Comparison of ENCODE assay signal across 27 cellular contexts in genomic region chr3:155670320-155670719, GRCh38.
"Had no signal": no experiment of that assay in that cellular context is flagged by ENCODE, and none has a peak within 500 bp of the region (broad histone marks: within the 10 kb centered on the region; RNA-seq: fewer than 3 reads in every experiment).

No MANE protein-coding gene starts in this region.

- H3K36me3 ChIP-seq: adrenal gland, esophagus squamous epithelium, gastroesophageal sphincter had no signal

- H3K27me3 ChIP-seq: adrenal gland, body of pancreas, esophagus squamous epithelium, gastroesophageal sphincter had no signal

- H3K9me3 ChIP-seq: adrenal gland, body of pancreas, esophagus squamous epithelium, gastroesophageal sphincter had no signal

- DNase-seq: activated CD4-positive, alpha-beta memory T cell treated with anti-CD3 and anti-CD28 coated beads for 36 hours; activated CD4-positive, alpha-beta T cell treated with anti-CD3 and anti-CD28 coated beads for 36 hours; activated CD4-positive, alpha-beta T cell treated with anti-CD3 and anti-CD28 coated beads, Interleukin-2, amount 10 ng/mL, durations not matched to agents 24 days and 14 days; activated CD4-positive, CD25-positive, alpha-beta regulatory T cell; activated CD4-positive, CD25-positive, alpha-beta regulatory T cell treated with anti-CD3 and anti-CD28 coated beads, Interleukin-2, amount 50 U/mL, for 72 hours; activated CD8-positive, alpha-beta memory T cell treated with anti-CD3 and anti-CD28 coated beads, Interleukin-2, amount 10 ng/mL, durations not matched to agents 7 days and 5 days; activated CD8-positive, alpha-beta memory T cell treated with anti-CD3 and anti-CD28 coated beads, Interleukin-2, amount 50 U/mL, for 4 hours; activated CD8-positive, alpha-beta T cell treated with anti-CD3 and anti-CD28 coated beads, Interleukin-2, amount 10 ng/mL, durations not matched to agents 7 days and 5 days; activated effector memory CD4-positive, alpha-beta T cell treated with anti-CD3 and anti-CD28 coated beads, Interleukin-2, amount 50 U/mL, for 16 hours; activated naive CD4-positive, alpha-beta T cell treated with anti-CD3 and anti-CD28 coated beads for 36 hours; activated naive CD8-positive, alpha-beta T cell treated with anti-CD3 and anti-CD28 coated beads for 36 hours; activated naive CD8-positive, alpha-beta T cell treated with anti-CD3 and anti-CD28 coated beads, Interleukin-2, amount 50 U/mL, for 24 hours; activated T-cell treated with anti-CD3 and anti-CD28 coated beads, Interleukin-2, amount 50 U/mL, for 1 hour; activated T-cell treated with anti-CD3 and anti-CD28 coated beads, Interleukin-2, amount 50 U/mL, for 48 hours; adrenal gland; amygdala; aorta; body of pancreas; caudate nucleus; cortex of kidney; effector CD8-positive, alpha-beta T cell; esophagus squamous epithelium; foreskin melanocyte; T-helper 1 cell; T-helper 2 cell had no signal

- H3K4me3 ChIP-seq: adrenal gland, body of pancreas, esophagus squamous epithelium, gastroesophageal sphincter had no signal

- H3K4me1 ChIP-seq: adrenal gland had no signal

- ATAC-seq: activated CD4-positive, alpha-beta T cell treated with anti-CD3 and anti-CD28 coated beads for 36 hours; activated CD8-positive, alpha-beta memory T cell treated with anti-CD3 and anti-CD28 coated beads, Interleukin-2, amount 10 ng/mL, durations not matched to agents 7 days and 5 days; activated CD8-positive, alpha-beta T cell treated with anti-CD3 and anti-CD28 coated beads, Interleukin-2, amount 10 ng/mL, durations not matched to agents 7 days and 5 days; activated naive CD8-positive, alpha-beta T cell treated with anti-CD3 and anti-CD28 coated beads, Interleukin-2, amount 50 U/mL, for 24 hours; body of pancreas; gastroesophageal sphincter had no signal

- H3K27ac ChIP-seq: adrenal gland, body of pancreas, epithelial cell of prostate, esophagus squamous epithelium, gastroesophageal sphincter had no signal
